22 cellular contexts compared by ENCODE assay signal in the genomic region with DNA sequence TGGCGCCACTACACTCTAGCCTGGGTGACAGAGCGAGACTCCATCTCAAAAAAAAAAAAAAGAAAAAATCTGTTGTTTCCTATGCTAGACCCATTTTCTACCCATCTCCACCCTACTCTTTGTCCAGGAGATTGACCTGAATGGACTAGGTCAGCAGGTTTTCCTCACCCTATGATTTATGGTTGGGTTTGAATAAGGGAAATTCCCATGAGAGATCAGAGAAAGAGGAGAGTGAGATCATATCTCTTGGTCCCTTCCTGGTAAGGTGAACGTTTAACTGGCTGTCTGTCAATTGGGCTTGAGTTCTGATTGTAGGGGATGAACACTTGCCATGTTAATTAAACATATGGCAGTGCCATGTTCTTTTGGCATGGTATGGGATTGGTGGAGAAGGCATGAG.
"Had no signal": no experiment of that assay in that cellular context is flagged by ENCODE, and none has a peak within 500 bp of the region (broad histone marks: within the 10 kb centered on the region; RNA-seq: fewer than 3 reads in every experiment).

No MANE protein-coding gene starts in this region.

- DNase-seq: Kasumi-1, MM.1S, NCI-H1092 treated with DMSO at 0.1 percent for 48 hours, NCI-H1436, NCI-H187, NCI-H2029, NCI-H2081 treated with DMSO at 0.1 percent for 48 hours, NCI-H2171, NCI-H226, NCI-H446, NCI-H510A, NCI-H524 treated with DMSO at 0.1 percent for 48 hours, NCI-H69, NCI-H774, SHP77, SK-N-SH, SW 1271 had no signal

- H3K27ac Mint-ChIP-seq: IgD-negative memory B cell had no signal

- H3K36me3 Mint-ChIP-seq: IgD-negative memory B cell had no signal

- H3K9ac ChIP-seq: KMS-11, SK-N-SH had no signal

- H3K4me3 ChIP-seq: K562 had no signal

- ATAC-seq: HepG2, K562 had no signal

- H3K4me1 Mint-ChIP-seq: IgD-negative memory B cell had no signal

- H3K27me3 Mint-ChIP-seq: IgD-negative memory B cell had no signal

- H3K4me3 Mint-ChIP-seq: IgD-negative memory B cell had no signal

- H3K4me2 ChIP-seq: KMS-11, SK-N-SH had no signal

- H3K27ac ChIP-seq: KMS-11, RWPE1 had no signal
